Comparison of ENCODE assay signal across 8 cellular contexts in genomic region chr10:123994417-123995081, GRCh38.
DNase-seq lines count a peak whose midpoint lies in the region; ATAC-seq and TF ChIP-seq lines count a peak whose summit lies in the region.

No MANE protein-coding gene starts in this region.

- TF ChIP-seq CTCF in heart left ventricle (IDR thresholded peaks at IDR 0.05), result peak; percentile 97 to 100 (median 99)
- TF ChIP-seq CTCF in tibial nerve (IDR thresholded peaks at IDR 0.05), result peak; percentile 96 to 100 (median 99)

- peaks cover 0 to 45% (median 14%) of the 10 kb centered on the region in 12 donors for H3K4me1 ChIP-seq in heart left ventricle
- H3K4me1 ChIP-seq in tibial nerve, result peaks cover 0 to 50% (median 14%) of the 10 kb centered on the region in 4 donors

- peaks cover 15 to 56% (median 41%) of the 10 kb centered on the region in 9 donors for H3K27me3 ChIP-seq in heart left ventricle
- peaks cover 0 to 46% of the 10 kb centered on the region in 2 donors for H3K27me3 ChIP-seq in tibial nerve

- TF ChIP-seq POLR2A in heart left ventricle (IDR thresholded peaks at IDR 0.05), result no peak
- TF ChIP-seq POLR2A in tibial nerve (IDR thresholded peaks at IDR 0.05), result no peak

- no peaks in the 10 kb centered on the region for H3K36me3 ChIP-seq in heart left ventricle
- no peaks in the 10 kb centered on the region for H3K36me3 ChIP-seq in tibial nerve

- TF ChIP-seq EP300 in tibial nerve (IDR thresholded peaks at IDR 0.05), result peak in 1 of 2 donors; percentile 14

- 1 to 9% (median 6%) methylated on average over 21 to 30 of the region's 30 CpGs for WGBS in heart left ventricle, 4 donors
- 6 to 8% methylated on average over 25 to 30 of the region's 30 CpGs for WGBS in tibial nerve, 2 donors

- H3K4me3 ChIP-seq in heart left ventricle (peak overlapping the region in 7 of 12 donors; percentile 5 to 35 (median 20)), tibial nerve (peak overlapping the region in 3 of 4 donors; percentile 4 to 22 (median 13))

- H3K9me3 ChIP-seq in heart left ventricle, result no peaks in the 10 kb centered on the region
- H3K9me3 ChIP-seq in tibial nerve, result no peaks in the 10 kb centered on the region

- DNase-seq in AG08396 (ENCODE audit: low spot score) (peak; percentile 96), M059J (ENCODE audit: low read depth) (peak; percentile 90), SW480 (ENCODE audit: low spot score) (peak; percentile 91), heart left ventricle (peak; percentile 80 to 93 (median 85)), posterior cingulate gyrus (peak; percentile 66 to 97 (median 90)), tibial nerve (ENCODE audit: low spot score in 2 of 2) (peak; percentile 68 to 78)
- peak; percentile 57 for DNase-seq in activated naive CD8-positive, alpha-beta T cell treated with anti-CD3 and anti-CD28 coated beads, Interleukin-2, amount 50 U/mL, for 16 hours (ENCODE audit: low read depth, low spot score)

- peak; percentile 43 for ATAC-seq in GM19324 (IDR thresholded peaks at IDR 0.05; ENCODE audit: low FRiP score, unreplicated experiment)
- ATAC-seq in heart left ventricle, result peak; percentile 77 to 88 (median 82)

- H3K27ac ChIP-seq in heart left ventricle, result no peak overlapping the region
- H3K27ac ChIP-seq in tibial nerve, result peak overlapping the region in 1 of 4 donors; percentile 20

- intact Hi-C loops in heart left ventricle (cut with DNase I) (loop anchor here (1.0 to 10.0 kb wide), 6 partner anchors 268 to 396 kb away; no protein-coding TSS in a partner anchor), posterior cingulate gyrus (cut with DNase I) (loop anchor here (1.0 to 5.0 kb wide), 2 partner anchors 98 to 395 kb away; partner anchors contain the start of gene CHST15)
